ENCODE assay signal across 2 cellular contexts in the genomic region with DNA sequence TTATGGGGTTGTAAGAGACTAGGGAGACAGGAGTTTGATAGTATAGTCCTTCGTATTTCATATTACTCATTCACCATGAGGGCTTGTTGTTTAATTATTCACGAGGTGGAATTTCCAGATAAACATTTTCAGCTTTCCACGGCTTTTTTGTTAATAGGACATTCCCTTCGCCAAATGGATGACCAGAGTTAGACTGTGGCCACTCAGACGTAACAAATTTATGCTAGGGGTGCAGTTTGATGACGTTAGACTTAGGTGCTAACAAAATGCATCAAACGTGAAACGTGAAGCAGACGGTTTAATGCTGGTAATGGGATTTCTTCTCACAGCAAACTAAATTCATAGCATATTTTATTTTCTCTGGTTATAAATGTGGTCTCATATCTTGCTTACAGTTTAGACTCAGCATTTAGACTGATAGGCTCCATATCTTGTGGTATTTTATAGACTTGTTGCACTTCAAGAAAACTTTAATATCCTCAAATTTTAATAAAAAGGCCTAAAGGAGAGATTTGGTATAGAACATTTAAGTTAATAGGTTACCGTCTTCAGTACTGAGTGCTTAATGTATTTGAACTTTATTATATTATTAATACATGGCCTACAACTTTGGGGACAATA.
TF ChIP-seq lines count a peak whose summit lies in the region.

No MANE protein-coding gene starts in this region.

TF ChIP-seq in IMR-90, 13 proteins besides CTCF, POLR2A, EP300 and RAD21:
- TF ChIP-seq CEBPB (IDR thresholded peaks at IDR 0.05; ENCODE audit: low read depth, low read length) = no peak
- peak; percentile 41; the same call in 1 of the 2 replicates for TF ChIP-seq MAFK (IDR thresholded peaks at IDR 0.05; ENCODE audit: low read depth, low read length)
- TF ChIP-seq FOS (IDR thresholded peaks at IDR 0.05; ENCODE audit: low read depth, low read length) = no peak
- TF ChIP-seq BHLHE40 (IDR thresholded peaks at IDR 0.05; ENCODE audit: low read depth, low read length) = peak; percentile 28; the same call in 1 of the 2 replicates
- no peak for TF ChIP-seq RFX5 (IDR thresholded peaks at IDR 0.05; ENCODE audit: low read depth, low read length)

TF ChIP-seq in GM12878, 131 proteins besides CTCF, POLR2A, EP300 and RAD21:
- no peak for TF ChIP-seq GABPA (IDR thresholded peaks at IDR 0.05; ENCODE audit: low read depth)
- peak; percentile 91 for TF ChIP-seq CREB1 (IDR thresholded peaks at IDR 0.05; ENCODE audit: low read depth)
- TF ChIP-seq, protein P1, sequence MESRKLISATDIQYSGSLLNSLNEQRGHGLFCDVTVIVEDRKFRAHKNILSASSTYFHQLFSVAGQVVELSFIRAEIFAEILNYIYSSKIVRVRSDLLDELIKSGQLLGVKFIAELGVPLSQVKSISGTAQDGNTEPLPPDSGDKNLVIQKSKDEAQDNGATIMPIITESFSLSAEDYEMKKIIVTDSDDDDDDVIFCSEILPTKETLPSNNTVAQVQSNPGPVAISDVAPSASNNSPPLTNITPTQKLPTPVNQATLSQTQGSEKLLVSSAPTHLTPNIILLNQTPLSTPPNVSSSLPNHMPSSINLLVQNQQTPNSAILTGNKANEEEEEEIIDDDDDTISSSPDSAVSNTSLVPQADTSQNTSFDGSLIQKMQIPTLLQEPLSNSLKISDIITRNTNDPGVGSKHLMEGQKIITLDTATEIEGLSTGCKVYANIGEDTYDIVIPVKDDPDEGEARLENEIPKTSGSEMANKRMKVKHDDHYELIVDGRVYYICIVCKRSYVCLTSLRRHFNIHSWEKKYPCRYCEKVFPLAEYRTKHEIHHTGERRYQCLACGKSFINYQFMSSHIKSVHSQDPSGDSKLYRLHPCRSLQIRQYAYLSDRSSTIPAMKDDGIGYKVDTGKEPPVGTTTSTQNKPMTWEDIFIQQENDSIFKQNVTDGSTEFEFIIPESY (IDR thresholded peaks at IDR 0.05) = no peak
- TF ChIP-seq CREM (IDR thresholded peaks at IDR 0.05; ENCODE audit: low read depth) = peak; percentile 79
- TF ChIP-seq PAX8 (IDR thresholded peaks at IDR 0.05) = no peak
- TF ChIP-seq, protein P2, sequence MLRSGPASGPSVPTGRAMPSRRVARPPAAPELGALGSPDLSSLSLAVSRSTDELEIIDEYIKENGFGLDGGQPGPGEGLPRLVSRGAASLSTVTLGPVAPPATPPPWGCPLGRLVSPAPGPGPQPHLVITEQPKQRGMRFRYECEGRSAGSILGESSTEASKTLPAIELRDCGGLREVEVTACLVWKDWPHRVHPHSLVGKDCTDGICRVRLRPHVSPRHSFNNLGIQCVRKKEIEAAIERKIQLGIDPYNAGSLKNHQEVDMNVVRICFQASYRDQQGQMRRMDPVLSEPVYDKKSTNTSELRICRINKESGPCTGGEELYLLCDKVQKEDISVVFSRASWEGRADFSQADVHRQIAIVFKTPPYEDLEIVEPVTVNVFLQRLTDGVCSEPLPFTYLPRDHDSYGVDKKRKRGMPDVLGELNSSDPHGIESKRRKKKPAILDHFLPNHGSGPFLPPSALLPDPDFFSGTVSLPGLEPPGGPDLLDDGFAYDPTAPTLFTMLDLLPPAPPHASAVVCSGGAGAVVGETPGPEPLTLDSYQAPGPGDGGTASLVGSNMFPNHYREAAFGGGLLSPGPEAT (IDR thresholded peaks at IDR 0.05; ENCODE audit: low read depth) = 0 out of 2 replicates have a peak, but pooled peaks have one; percentile 17
- TF ChIP-seq BHLHE40 (IDR thresholded peaks at IDR 0.05; ENCODE audit: borderline replicate concordance in 1 of 2, low read depth in 2 of 2, low read length in 1 of 2) = peak in 1 of 2 experiments; percentile 28; a peak in 1 of 4 replicates
- 0 out of 2 replicates have a peak, but pooled peaks have one; percentile 26 for TF ChIP-seq ATF7 (IDR thresholded peaks at IDR 0.05; ENCODE audit: low read depth)
- no peak for TF ChIP-seq NFIC (IDR thresholded peaks at IDR 0.05; ENCODE audit: low read depth, low read length)
- TF ChIP-seq, protein P3, sequence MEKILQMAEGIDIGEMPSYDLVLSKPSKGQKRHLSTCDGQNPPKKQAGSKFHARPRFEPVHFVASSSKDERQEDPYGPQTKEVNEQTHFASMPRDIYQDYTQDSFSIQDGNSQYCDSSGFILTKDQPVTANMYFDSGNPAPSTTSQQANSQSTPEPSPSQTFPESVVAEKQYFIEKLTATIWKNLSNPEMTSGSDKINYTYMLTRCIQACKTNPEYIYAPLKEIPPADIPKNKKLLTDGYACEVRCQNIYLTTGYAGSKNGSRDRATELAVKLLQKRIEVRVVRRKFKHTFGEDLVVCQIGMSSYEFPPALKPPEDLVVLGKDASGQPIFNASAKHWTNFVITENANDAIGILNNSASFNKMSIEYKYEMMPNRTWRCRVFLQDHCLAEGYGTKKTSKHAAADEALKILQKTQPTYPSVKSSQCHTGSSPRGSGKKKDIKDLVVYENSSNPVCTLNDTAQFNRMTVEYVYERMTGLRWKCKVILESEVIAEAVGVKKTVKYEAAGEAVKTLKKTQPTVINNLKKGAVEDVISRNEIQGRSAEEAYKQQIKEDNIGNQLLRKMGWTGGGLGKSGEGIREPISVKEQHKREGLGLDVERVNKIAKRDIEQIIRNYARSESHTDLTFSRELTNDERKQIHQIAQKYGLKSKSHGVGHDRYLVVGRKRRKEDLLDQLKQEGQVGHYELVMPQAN (conservative IDR thresholded peaks at IDR 0.05) = no peak
- TF ChIP-seq RUNX3 (IDR thresholded peaks at IDR 0.05; ENCODE audit: low read length) = no peak
- TF ChIP-seq NFYA (IDR thresholded peaks at IDR 0.05; ENCODE audit: borderline replicate concordance, low read depth, low read length) = no peak
- TF ChIP-seq, protein P4, sequence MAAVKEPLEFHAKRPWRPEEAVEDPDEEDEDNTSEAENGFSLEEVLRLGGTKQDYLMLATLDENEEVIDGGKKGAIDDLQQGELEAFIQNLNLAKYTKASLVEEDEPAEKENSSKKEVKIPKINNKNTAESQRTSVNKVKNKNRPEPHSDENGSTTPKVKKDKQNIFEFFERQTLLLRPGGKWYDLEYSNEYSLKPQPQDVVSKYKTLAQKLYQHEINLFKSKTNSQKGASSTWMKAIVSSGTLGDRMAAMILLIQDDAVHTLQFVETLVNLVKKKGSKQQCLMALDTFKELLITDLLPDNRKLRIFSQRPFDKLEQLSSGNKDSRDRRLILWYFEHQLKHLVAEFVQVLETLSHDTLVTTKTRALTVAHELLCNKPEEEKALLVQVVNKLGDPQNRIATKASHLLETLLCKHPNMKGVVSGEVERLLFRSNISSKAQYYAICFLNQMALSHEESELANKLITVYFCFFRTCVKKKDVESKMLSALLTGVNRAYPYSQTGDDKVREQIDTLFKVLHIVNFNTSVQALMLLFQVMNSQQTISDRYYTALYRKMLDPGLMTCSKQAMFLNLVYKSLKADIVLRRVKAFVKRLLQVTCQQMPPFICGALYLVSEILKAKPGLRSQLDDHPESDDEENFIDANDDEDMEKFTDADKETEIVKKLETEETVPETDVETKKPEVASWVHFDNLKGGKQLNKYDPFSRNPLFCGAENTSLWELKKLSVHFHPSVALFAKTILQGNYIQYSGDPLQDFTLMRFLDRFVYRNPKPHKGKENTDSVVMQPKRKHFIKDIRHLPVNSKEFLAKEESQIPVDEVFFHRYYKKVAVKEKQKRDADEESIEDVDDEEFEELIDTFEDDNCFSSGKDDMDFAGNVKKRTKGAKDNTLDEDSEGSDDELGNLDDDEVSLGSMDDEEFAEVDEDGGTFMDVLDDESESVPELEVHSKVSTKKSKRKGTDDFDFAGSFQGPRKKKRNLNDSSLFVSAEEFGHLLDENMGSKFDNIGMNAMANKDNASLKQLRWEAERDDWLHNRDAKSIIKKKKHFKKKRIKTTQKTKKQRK (IDR thresholded peaks at IDR 0.05; ENCODE audit: low read depth, low read length) = no peak
- TF ChIP-seq TCF3 (IDR thresholded peaks at IDR 0.05; ENCODE audit: borderline replicate concordance, insufficient read depth, low read depth, low read length) = no peak
- peak; percentile 86; the same call in 1 of the 3 replicates for TF ChIP-seq POU2F2 (IDR thresholded peaks at IDR 0.05; ENCODE audit: borderline replicate concordance, low read depth, low read length)
- TF ChIP-seq MTA2 (IDR thresholded peaks at IDR 0.05; ENCODE audit: low read depth) = no peak
- no peak for TF ChIP-seq CBX3 (IDR thresholded peaks at IDR 0.05; ENCODE audit: borderline replicate concordance, low read depth)
- TF ChIP-seq, protein P5, sequence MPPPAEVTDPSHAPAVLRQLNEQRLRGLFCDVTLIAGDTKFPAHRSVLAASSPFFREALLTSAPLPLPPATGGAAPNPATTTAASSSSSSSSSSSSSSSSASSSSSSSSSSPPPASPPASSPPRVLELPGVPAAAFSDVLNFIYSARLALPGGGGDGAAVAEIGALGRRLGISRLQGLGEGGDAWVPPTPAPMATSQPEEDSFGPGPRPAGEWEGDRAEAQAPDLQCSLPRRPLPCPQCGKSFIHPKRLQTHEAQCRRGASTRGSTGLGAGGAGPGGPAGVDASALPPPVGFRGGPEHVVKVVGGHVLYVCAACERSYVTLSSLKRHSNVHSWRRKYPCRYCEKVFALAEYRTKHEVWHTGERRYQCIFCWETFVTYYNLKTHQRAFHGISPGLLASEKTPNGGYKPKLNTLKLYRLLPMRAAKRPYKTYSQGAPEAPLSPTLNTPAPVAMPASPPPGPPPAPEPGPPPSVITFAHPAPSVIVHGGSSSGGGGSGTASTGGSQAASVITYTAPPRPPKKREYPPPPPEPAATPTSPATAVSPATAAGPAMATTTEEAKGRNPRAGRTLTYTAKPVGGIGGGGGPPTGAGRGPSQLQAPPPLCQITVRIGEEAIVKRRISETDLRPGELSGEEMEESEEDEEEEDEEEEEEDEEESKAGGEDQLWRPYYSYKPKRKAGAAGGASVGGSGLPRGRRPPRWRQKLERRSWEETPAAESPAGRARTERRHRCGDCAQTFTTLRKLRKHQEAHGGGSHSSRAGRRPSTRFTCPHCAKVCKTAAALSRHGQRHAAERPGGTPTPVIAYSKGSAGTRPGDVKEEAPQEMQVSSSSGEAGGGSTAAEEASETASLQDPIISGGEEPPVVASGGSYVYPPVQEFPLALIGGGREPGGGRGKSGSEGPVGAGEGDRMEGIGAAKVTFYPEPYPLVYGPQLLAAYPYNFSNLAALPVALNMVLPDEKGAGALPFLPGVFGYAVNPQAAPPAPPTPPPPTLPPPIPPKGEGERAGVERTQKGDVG (CRISPR knock-in tag; IDR thresholded peaks at IDR 0.05) = no peak
- TF ChIP-seq, protein P6, sequence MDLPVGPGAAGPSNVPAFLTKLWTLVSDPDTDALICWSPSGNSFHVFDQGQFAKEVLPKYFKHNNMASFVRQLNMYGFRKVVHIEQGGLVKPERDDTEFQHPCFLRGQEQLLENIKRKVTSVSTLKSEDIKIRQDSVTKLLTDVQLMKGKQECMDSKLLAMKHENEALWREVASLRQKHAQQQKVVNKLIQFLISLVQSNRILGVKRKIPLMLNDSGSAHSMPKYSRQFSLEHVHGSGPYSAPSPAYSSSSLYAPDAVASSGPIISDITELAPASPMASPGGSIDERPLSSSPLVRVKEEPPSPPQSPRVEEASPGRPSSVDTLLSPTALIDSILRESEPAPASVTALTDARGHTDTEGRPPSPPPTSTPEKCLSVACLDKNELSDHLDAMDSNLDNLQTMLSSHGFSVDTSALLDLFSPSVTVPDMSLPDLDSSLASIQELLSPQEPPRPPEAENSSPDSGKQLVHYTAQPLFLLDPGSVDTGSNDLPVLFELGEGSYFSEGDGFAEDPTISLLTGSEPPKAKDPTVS (IDR thresholded peaks at IDR 0.05; ENCODE audit: low read depth, low read length) = no peak
- TF ChIP-seq NR2C2 (IDR thresholded peaks at IDR 0.05; ENCODE audit: borderline replicate concordance, control insufficient read depth, insufficient read length, low read depth) = no peak
- TF ChIP-seq BCL11A (IDR thresholded peaks at IDR 0.05; ENCODE audit: low read depth, low read length) = no peak
TF ChIP-seq in GM12878: peak in this region for 6.
